In genomic region chr1:168342572-168343280, GRCh38 we compare ENCODE assay signal across 8 cellular contexts.
A peak's percentile ranks its signal among the peaks of the same experiment; 100 is the strongest.
DNase-seq lines count a peak whose midpoint lies in the region; ATAC-seq and TF ChIP-seq lines count a peak whose summit lies in the region.

No MANE protein-coding gene starts in this region.

- H3K79me2 ChIP-seq in ACC112 (ENCODE audit: control insufficient read depth, insufficient read depth, low read length, unreplicated experiment), result no peaks in the 10 kb centered on the region

- CTCF ChIA-PET in activated B cell treated with CpG ODN at 0.5 μM for 24 hours (lab: Charles Lee), result interaction anchor here (0.9 to 5.5 kb wide), 23 partner anchors 9 to 1467 kb away, joined by 3 to 141 read pairs (median 5); partner anchors contain the start of genes BLZF1 and NME7

- H3K4me3 Mint-ChIP-seq in activated B cell treated with CpG ODN at 0.5 μM for 24 hours, result no peak overlapping the region

- H3K9me3 Mint-ChIP-seq in activated B cell treated with CpG ODN at 0.5 μM for 24 hours, result peaks cover 2% of the 10 kb centered on the region

- H3K27ac ChIP-seq in ACC112 (ENCODE audit: low read depth, low read length), result no peak overlapping the region

- intact Hi-C loops in activated B cell treated with CpG ODN at 0.5 μM for 24 hours (cut with micrococcal nuclease), result loop anchor here (1.0 to 10.0 kb wide), 9 partner anchors 115 to 1732 kb away; partner anchors contain the start of genes ATP1B1, KIFAP3, NME7 and SELL

- ATAC-seq in GM18867 (IDR thresholded peaks at IDR 0.05; ENCODE audit: unreplicated experiment), result peak; percentile 93
- peak; percentile 94 for ATAC-seq in HG03159 (IDR thresholded peaks at IDR 0.05; ENCODE audit: unreplicated experiment)
- ATAC-seq in activated B cell treated with CpG ODN at 0.5 μM for 24 hours (ENCODE audit: low read depth), result peak; percentile 100

- H2AFZ ChIP-seq in ACC112 (ENCODE audit: low read length, unreplicated experiment), result peak overlapping the region; percentile 62

- peaks cover 9% of the 10 kb centered on the region for H3K4me1 Mint-ChIP-seq in activated B cell treated with CpG ODN at 0.5 μM for 24 hours

- no peaks in the 10 kb centered on the region for H3K36me3 ChIP-seq in ACC112 (ENCODE audit: insufficient read depth, low read length)

- peaks cover 3% of the 10 kb centered on the region for H3K4me1 ChIP-seq in ACC112 (ENCODE audit: control insufficient read depth, insufficient read depth, low read length, unreplicated experiment)

- H3K27ac Mint-ChIP-seq in activated B cell treated with CpG ODN at 0.5 μM for 24 hours, result no peak overlapping the region

- H3K36me3 Mint-ChIP-seq in activated B cell treated with CpG ODN at 0.5 μM for 24 hours (ENCODE audit: low read depth), result no peaks in the 10 kb centered on the region

- peak overlapping the region; percentile 68 for H3K4me3 ChIP-seq in ACC112 (ENCODE audit: low read depth, low read length)
- peak overlapping the region; percentile 2 to 30 for H3K4me3 ChIP-seq in cardiac fibroblast (replicated peaks in 1 of 2; ENCODE audit: low read depth in 2 of 2, low read length in 2 of 2)

- H3K27me3 ChIP-seq in ACC112 (ENCODE audit: insufficient read depth, low read length), result 0 out of 2 replicates have a peak, but pooled peaks cover 4% of the 10 kb centered on the region

- POLR2A ChIA-PET in activated B cell treated with CpG ODN at 0.5 μM for 24 hours (lab: Charles Lee), result interaction anchor here (0.8 to 1.1 kb wide), 2 partner anchors 1006 to 1551 kb away, joined by 3 read pairs; partner anchors contain the start of gene SCYL3

- DNase-seq in NCI-H2196 treated with DMSO at 0.1 percent for 48 hours (lab: John Stamatoyannopoulos, UW; ENCODE audit: unreplicated experiment) (peak; percentile 47), activated B cell treated with CpG ODN at 0.5 μM for 24 hours (peak; percentile 65), cardiac fibroblast (ENCODE audit: low read depth in 2 of 2) (peak; percentile 91 to 96), islet precursor cell (peak; percentile 92)
- peak; percentile 91 for DNase-seq in stimulated activated CD4-positive, alpha-beta T cell treated with anti-CD3 and anti-CD28 coated beads, Interleukin-15, amount 100 ng/mL, for 24 hours

- TF ChIP-seq CTCF in activated B cell treated with CpG ODN at 0.5 μM for 24 hours (IDR thresholded peaks at IDR 0.05) (no peak), cardiac fibroblast (IDR thresholded peaks at IDR 0.05; ENCODE audit: low read depth, low read length) (peak; percentile 79)

- H3K27me3 Mint-ChIP-seq in activated B cell treated with CpG ODN at 0.5 μM for 24 hours, result no peaks in the 10 kb centered on the region
